21 cellular contexts compared by ENCODE assay signal in genomic region chr12:71517145-71517846, GRCh38.
"Had no signal": no experiment of that assay in that cellular context is flagged by ENCODE, and none has a peak within 500 bp of the region (broad histone marks: within the 10 kb centered on the region; RNA-seq: fewer than 3 reads in every experiment).

No MANE protein-coding gene starts in this region.

- H3K9ac ChIP-seq: parathyroid adenoma had no signal

- H3K27ac ChIP-seq: adrenal gland, parathyroid adenoma, right lobe of liver, tibial artery had no signal

- H3K36me3 ChIP-seq: adrenal gland, right lobe of liver, tibial artery had no signal

- H3K4me3 ChIP-seq: adrenal gland, right lobe of liver, skin epidermis, tibial artery had no signal

- H3K9me3 ChIP-seq: adrenal gland, right lobe of liver, tibial artery had no signal

- H3K79me2 ChIP-seq: parathyroid adenoma had no signal

- ATAC-seq: activated CD4-positive, alpha-beta T cell treated with anti-CD3 and anti-CD28 coated beads for 36 hours; esophagus mucosa; left colon; right lobe of liver; stimulated activated effector memory CD8-positive, alpha-beta T cell treated with anti-CD3 and anti-CD28 coated beads, Interleukin-12 subunit alpha, Interleukin-12 subunit beta, amount 100 ng/mL, for 72 hours; stimulated activated naive CD8-positive, alpha-beta T cell treated with anti-CD3 and anti-CD28 coated beads, Interleukin-15, amount 100 ng/mL, for 72 hours had no signal

- H3K27me3 ChIP-seq: adrenal gland, right lobe of liver, tibial artery had no signal

- H2AFZ ChIP-seq: parathyroid adenoma had no signal

- H3K4me1 ChIP-seq: adrenal gland, parathyroid adenoma, right lobe of liver, tibial artery had no signal

- DNase-seq: activated B cell treated with CpG ODN at 0.5 μM for 24 hours; activated CD4-positive, alpha-beta T cell treated with anti-CD3 and anti-CD28 coated beads for 36 hours; activated CD4-positive, alpha-beta T cell treated with anti-CD3 and anti-CD28 coated beads, Interleukin-2, amount 50 U/mL, for 4 hours; activated CD8-positive, alpha-beta memory T cell treated with anti-CD3 and anti-CD28 coated beads for 24 hours; activated CD8-positive, alpha-beta memory T cell treated with anti-CD3 and anti-CD28 coated beads, Interleukin-2, amount 50 U/mL, for 4 hours; activated naive CD4-positive, alpha-beta T cell; activated T-cell treated with anti-CD3 and anti-CD28 coated beads, Interleukin-2, amount 50 U/mL, for 24 hours; adrenal gland; central memory CD4-positive, alpha-beta T cell; effector memory CD4-positive, alpha-beta T cell; hypothalamus; left colon; nucleus accumbens; right lobe of liver; stimulated activated CD4-positive, alpha-beta T cell treated with anti-CD3 and anti-CD28 coated beads, Interleukin-2, amount 100 ng/mL, for 24 hours; stimulated activated naive CD8-positive, alpha-beta T cell treated with anti-CD3 and anti-CD28 coated beads, Interleukin-15, amount 100 ng/mL, for 72 hours; tibial artery had no signal
